Comparison of ENCODE assay signal across 1 cellular context in genomic region chr5:103258957-103259704, GRCh38.
TF ChIP-seq lines count a peak whose summit lies in the region.

No MANE protein-coding gene starts in this region.

TF ChIP-seq in SK-N-SH treated with all-trans-retinoic acid at 6 μM for 48 hours, 23 proteins besides CTCF, POLR2A, EP300 and RAD21 (continued from another document):
- TF ChIP-seq ISL1 (CRISPR knock-in tag; IDR thresholded peaks at IDR 0.05), result no peak
